8 cellular contexts compared by ENCODE assay signal in the genomic region with DNA sequence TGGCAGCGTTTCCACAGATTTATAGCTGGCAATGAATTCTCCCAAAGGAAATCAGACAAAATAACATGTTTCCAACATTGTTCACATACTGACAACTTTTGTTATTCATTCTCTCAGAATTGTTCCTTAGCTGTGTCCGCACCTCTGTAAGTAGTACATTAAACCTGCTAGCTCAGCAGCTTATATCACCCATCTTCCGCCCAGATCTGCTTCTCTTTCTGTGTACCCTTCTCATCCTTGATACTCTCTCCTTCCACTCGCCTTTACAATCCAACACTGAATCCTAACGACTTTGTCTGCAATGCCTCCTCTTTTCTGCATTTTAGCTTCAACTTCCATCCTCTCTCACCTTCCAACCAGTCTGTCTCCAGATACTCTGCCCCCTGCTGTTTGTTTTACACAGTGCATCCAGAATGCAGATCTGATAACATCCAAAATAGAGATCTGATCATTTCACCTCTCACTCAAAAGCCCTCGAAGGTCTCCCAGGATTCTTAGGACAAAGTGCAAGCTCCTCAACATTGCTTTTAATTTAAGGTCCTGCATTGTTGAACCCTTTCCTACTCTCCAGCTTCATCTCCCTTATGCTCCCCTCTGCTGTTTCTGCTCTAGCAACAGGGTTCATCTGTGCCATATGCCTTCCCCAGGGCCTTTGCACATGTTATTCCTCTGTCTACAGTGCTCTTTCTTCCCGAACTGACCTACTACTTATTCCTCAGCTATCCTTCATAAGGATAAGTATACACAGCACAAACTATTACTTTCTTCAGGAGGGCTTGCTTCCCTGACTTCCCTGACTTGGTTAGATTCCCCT.
DNase-seq lines count a peak whose midpoint lies in the region; ATAC-seq, FAIRE-seq and TF ChIP-seq lines count a peak whose summit lies in the region.

No MANE protein-coding gene starts in this region.

- TF ChIP-seq EP300 in HepG2 (IDR thresholded peaks at IDR 0.05; ENCODE audit: low read depth in 2 of 2, low read length in 2 of 2) (no peak), HepG2 (CRISPR knock-in tag; IDR thresholded peaks at IDR 0.05; ENCODE audit: borderline replicate concordance) (no peak)

- CTCF ChIA-PET in HepG2 (lab: Yijun Ruan, JAX; ENCODE audit: low intra/inter-chr PET ratio, low total read pairs): interaction anchor here (0.9 to 1.4 kb wide), 3 partner anchors 54 to 231 kb away, joined by 3 to 5 read pairs (median 3); no protein-coding TSS in a partner anchor

- DNase-seq in activated T-cell treated with anti-CD3 and anti-CD28 coated beads for 1 hour (ENCODE audit: low read depth) (peak; percentile 1), NCI-H146 treated with DMSO at 0.1 percent for 48 hours (lab: John Stamatoyannopoulos, UW; ENCODE audit: unreplicated experiment) (peak; percentile 15), adipocyte (ENCODE audit: low read depth) (peak; percentile 31), HepG2 (ENCODE audit: low spot score) (peak; percentile 15), NCI-H2171 treated with DMSO at 0.1 percent for 48 hours (lab: John Stamatoyannopoulos, UW) (no peak), cerebellum (ENCODE audit: low spot score) (no peak)
- no peak for DNase-seq in activated T-cell treated with anti-CD3 and anti-CD28 coated beads, Interleukin-2, amount 50 U/mL, for 24 hours

- no peaks in the 10 kb centered on the region for H3K27me3 Mint-ChIP-seq in activated T-cell treated with anti-CD3 and anti-CD28 coated beads, Interleukin-2, amount 50 U/mL, for 24 hours

- peaks cover 6% of the 10 kb centered on the region for H3K9me3 Mint-ChIP-seq in activated T-cell treated with anti-CD3 and anti-CD28 coated beads, Interleukin-2, amount 50 U/mL, for 24 hours

- H3K27me3 ChIP-seq in adipocyte (replicated peaks; ENCODE audit: control insufficient read depth, insufficient read depth, low read length): no peaks in the 10 kb centered on the region
- no peaks in the 10 kb centered on the region for H3K27me3 ChIP-seq in HepG2 (ENCODE audit: control insufficient read depth in 1 of 2, insufficient read depth in 2 of 2, low read length in 2 of 2)

- intact Hi-C loops in HepG2 (cut with micrococcal nuclease; ENCODE audit: unreplicated experiment): loop anchor here (1.0 to 2.0 kb wide), 2 partner anchors 55 to 168 kb away; no protein-coding TSS in a partner anchor

- H3K9me3 ChIP-seq in adipocyte (ENCODE audit: control insufficient read depth, low read length) (peaks cover 5% of the 10 kb centered on the region), HepG2 (ENCODE audit: low read length) (no peaks in the 10 kb centered on the region)

- H4K20me1 ChIP-seq in HepG2 (ENCODE audit: insufficient read depth, low read length): no peaks in the 10 kb centered on the region

- peaks cover 5% of the 10 kb centered on the region for H3K4me1 ChIP-seq in adipocyte (ENCODE audit: control insufficient read depth, insufficient read depth, low read length)
- H3K4me1 ChIP-seq in HepG2 (ENCODE audit: insufficient read depth, low read length): peaks cover 7% of the 10 kb centered on the region; the same call in 1 of the 2 replicates

- no peak overlapping the region for H3K4me2 ChIP-seq in HepG2 (ENCODE audit: low read depth, low read length)

- no peak overlapping the region for H3K27ac Mint-ChIP-seq in activated T-cell treated with anti-CD3 and anti-CD28 coated beads, Interleukin-2, amount 50 U/mL, for 24 hours

- peak; percentile 51 for TF ChIP-seq CTCF in HepG2 (CRISPR knock-in tag; IDR thresholded peaks at IDR 0.05)

- peak; percentile 47; the same call in 2 of the 3 replicates for ATAC-seq in HepG2
- ATAC-seq in GM19023 (IDR thresholded peaks at IDR 0.05; ENCODE audit: unreplicated experiment): no peak

- H3K27ac ChIP-seq in HepG2 (ENCODE audit: extremely low read length, insufficient read depth, low read length): no peak overlapping the region

- H3K36me3 Mint-ChIP-seq in activated T-cell treated with anti-CD3 and anti-CD28 coated beads, Interleukin-2, amount 50 U/mL, for 24 hours (ENCODE audit: low read depth): no peaks in the 10 kb centered on the region

- no peak for TF ChIP-seq POLR2A in HepG2 (IDR thresholded peaks at IDR 0.05; ENCODE audit: insufficient read depth in 1 of 2, low read depth in 2 of 2, low read length in 2 of 2)

- in situ Hi-C loops in HepG2 (cut with HindIII; ENCODE audit: extremely low pct_ligation_motif_present, low pct_unique_long_range_greater_than_20kb): no loop called here

- BruUV-seq in HepG2 (replicated peaks; lab: Mats Ljungman, UMichigan): no TSS peak

- peaks cover 6% of the 10 kb centered on the region for H3K4me1 Mint-ChIP-seq in activated T-cell treated with anti-CD3 and anti-CD28 coated beads, Interleukin-2, amount 50 U/mL, for 24 hours (ENCODE audit: low read depth)

- H2AFZ ChIP-seq in HepG2 (ENCODE audit: low read length): no peak overlapping the region

- no peak for TF ChIP-seq RAD21 in HepG2 (CRISPR knock-in tag; IDR thresholded peaks at IDR 0.05)

- no peaks in the 10 kb centered on the region for H3K79me2 ChIP-seq in HepG2 (ENCODE audit: insufficient read depth, low read length)

- H3K4me3 ChIP-seq in adipocyte (ENCODE audit: low read length) (no peak overlapping the region), HepG2 (replicated peaks in 1 of 3; ENCODE audit: insufficient read depth in 1 of 3, low read depth in 2 of 3, low read length in 3 of 3) (no peak overlapping the region)

- POLR2A ChIA-PET in HepG2 (lab: Yijun Ruan, JAX): no interaction called here

- H3K36me3 ChIP-seq in adipocyte (ENCODE audit: control insufficient read depth, insufficient read depth, low read length, severe bottlenecking) (no peaks in the 10 kb centered on the region), HepG2 (replicated peaks in 1 of 2; ENCODE audit: control insufficient read depth in 1 of 2, insufficient read depth in 2 of 2, low read length in 2 of 2) (no peaks in the 10 kb centered on the region)

- FAIRE-seq in HepG2 (lab: Jason Lieb, UNC): peak; percentile 75

- no peak overlapping the region for H3K4me3 Mint-ChIP-seq in activated T-cell treated with anti-CD3 and anti-CD28 coated beads, Interleukin-2, amount 50 U/mL, for 24 hours

- WGBS in HepG2 (ENCODE audit: low lambda C conversion rate): 42% methylated on average over 7 of the region's 7 CpGs

- H3K9ac ChIP-seq in adipocyte (ENCODE audit: low read length) (no peak overlapping the region), HepG2 (ENCODE audit: insufficient read depth, low read depth, low read length) (no peak overlapping the region)

TF ChIP-seq in HepG2, 621 proteins besides CTCF, POLR2A, EP300 and RAD21:
- TF ChIP-seq ZNF260 (CRISPR knock-in tag; IDR thresholded peaks at IDR 0.05; ENCODE audit: borderline replicate concordance, low read depth) (no peak), MBNL3 (CRISPR knock-in tag; conservative IDR thresholded peaks at IDR 0.05) (no peak), SSRP1 (CRISPR knock-in tag; IDR thresholded peaks at IDR 0.05) (no peak), CREM (IDR thresholded peaks at IDR 0.05) (no peak), CREM (CRISPR knock-in tag; IDR thresholded peaks at IDR 0.05) (no peak), NFKB2 (CRISPR knock-in tag; IDR thresholded peaks at IDR 0.05; ENCODE audit: borderline replicate concordance) (no peak), SMC3 (IDR thresholded peaks at IDR 0.05; ENCODE audit: low read length) (peak; percentile 41; the same call in 1 of the 2 replicates), ATF1 (CRISPR knock-in tag; IDR thresholded peaks at IDR 0.05) (no peak)
- TF ChIP-seq, protein P1, sequence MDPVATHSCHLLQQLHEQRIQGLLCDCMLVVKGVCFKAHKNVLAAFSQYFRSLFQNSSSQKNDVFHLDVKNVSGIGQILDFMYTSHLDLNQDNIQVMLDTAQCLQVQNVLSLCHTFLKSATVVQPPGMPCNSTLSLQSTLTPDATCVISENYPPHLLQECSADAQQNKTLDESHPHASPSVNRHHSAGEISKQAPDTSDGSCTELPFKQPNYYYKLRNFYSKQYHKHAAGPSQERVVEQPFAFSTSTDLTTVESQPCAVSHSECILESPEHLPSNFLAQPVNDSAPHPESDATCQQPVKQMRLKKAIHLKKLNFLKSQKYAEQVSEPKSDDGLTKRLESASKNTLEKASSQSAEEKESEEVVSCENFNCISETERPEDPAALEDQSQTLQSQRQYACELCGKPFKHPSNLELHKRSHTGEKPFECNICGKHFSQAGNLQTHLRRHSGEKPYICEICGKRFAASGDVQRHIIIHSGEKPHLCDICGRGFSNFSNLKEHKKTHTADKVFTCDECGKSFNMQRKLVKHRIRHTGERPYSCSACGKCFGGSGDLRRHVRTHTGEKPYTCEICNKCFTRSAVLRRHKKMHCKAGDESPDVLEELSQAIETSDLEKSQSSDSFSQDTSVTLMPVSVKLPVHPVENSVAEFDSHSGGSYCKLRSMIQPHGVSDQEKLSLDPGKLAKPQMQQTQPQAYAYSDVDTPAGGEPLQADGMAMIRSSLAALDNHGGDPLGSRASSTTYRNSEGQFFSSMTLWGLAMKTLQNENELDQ (CRISPR knock-in tag; IDR thresholded peaks at IDR 0.05; ENCODE audit: borderline replicate concordance): no peak

Comparison
In these comparisons a context has a peak if more than half of its experiments do, and no peak if none do; other contexts are left out.
1. DNase-seq: peak in activated T-cell treated with anti-CD3 and anti-CD28 coated beads for 1 hour (single experiment), NCI-H146 treated with DMSO at 0.1 percent for 48 hours (single experiment), adipocyte (single experiment) and HepG2 (single experiment); none in activated T-cell treated with anti-CD3 and anti-CD28 coated beads, Interleukin-2, amount 50 U/mL, for 24 hours (single experiment), NCI-H2171 treated with DMSO at 0.1 percent for 48 hours (single experiment) and cerebellum (single experiment).